In the genomic region with DNA sequence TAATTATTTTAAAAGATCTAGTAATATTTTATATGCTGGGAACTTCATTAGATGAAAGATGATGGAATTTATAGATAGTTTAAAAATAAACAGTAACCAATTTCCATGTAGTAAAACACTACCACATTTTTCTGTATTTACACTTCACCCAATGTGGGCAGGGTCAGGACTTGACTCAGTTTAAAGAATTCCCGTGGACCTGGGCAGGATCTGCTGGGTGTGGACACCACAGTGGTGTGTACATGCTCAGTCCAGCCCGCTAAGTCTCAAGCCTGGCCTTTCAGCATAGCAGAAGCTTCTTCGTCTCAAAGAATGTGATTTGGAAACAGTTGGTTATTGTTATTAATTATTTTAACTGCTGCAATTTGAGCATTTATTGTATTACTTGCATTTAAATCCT, we compare ENCODE assay signal across 13 cellular contexts.
DNase-seq lines count a peak whose midpoint lies in the region; ATAC-seq and TF ChIP-seq lines count a peak whose summit lies in the region.
"Had no signal": no experiment of that assay in that cellular context is flagged by ENCODE, and none has a peak within 500 bp of the region (broad histone marks: within the 10 kb centered on the region; RNA-seq: fewer than 3 reads in every experiment).

No MANE protein-coding gene starts in this region.

- intact Hi-C loops in colonic mucosa (cut with DNase I): no loop called here

- TF ChIP-seq POLR2A in erythroblast (IDR thresholded peaks at IDR 0.05; ENCODE audit: low read length): no peak

- H3K4me1 ChIP-seq in Karpas-422 (ENCODE audit: low read length) (peaks cover 23% of the 10 kb centered on the region), colonic mucosa (peaks cover 4% of the 10 kb centered on the region), thoracic aorta (ENCODE audit: control insufficient read depth in 1 of 2, low read depth in 2 of 2) (peaks cover 38 to 68% of the 10 kb centered on the region in 2 donors)

- H3K9me3 ChIP-seq in Karpas-422 (ENCODE audit: low read length) (no peaks in the 10 kb centered on the region), colonic mucosa (no peaks in the 10 kb centered on the region), thoracic aorta (no peaks in the 10 kb centered on the region)

- H3K4me3 ChIP-seq in Karpas-422 (ENCODE audit: low read length) (no peak overlapping the region), colonic mucosa (no peak overlapping the region), thoracic aorta (no peak overlapping the region)

- H3K36me3 ChIP-seq in Karpas-422 (ENCODE audit: insufficient read depth, low read length) (peaks cover 37% of the 10 kb centered on the region), colonic mucosa (no peaks in the 10 kb centered on the region), thoracic aorta (peaks cover 22% of the 10 kb centered on the region)

- H3K79me2 ChIP-seq in Karpas-422 (ENCODE audit: low read length): no peaks in the 10 kb centered on the region

- DNase-seq in Karpas-422 (no peak), colonic mucosa (peak; percentile 32), kidney tubule cell (ENCODE audit: low spot score) (peak; percentile 23), thoracic aorta (ENCODE audit: low spot score) (no peak), erythroblast (lab: John Stamatoyannopoulos, UW) (no peak), NCI-H2107 (lab: John Stamatoyannopoulos, UW) (no peak), NCI-H82 (lab: John Stamatoyannopoulos, UW) (no peak)
- DNase-seq: activated CD4-positive, alpha-beta T cell treated with anti-CD3 and anti-CD28 coated beads, Interleukin-2, amount 50 U/mL, for 48 hours; effector memory CD8-positive, alpha-beta T cell; NCI-H187 treated with DMSO at 0.1 percent for 48 hours; stimulated activated CD4-positive, alpha-beta T cell treated with anti-CD3 and anti-CD28 coated beads, Interleukin-4, amount 100 ng/mL, for 4 hours had no signal

- ATAC-seq in thoracic aorta (ENCODE audit: insufficient number of reproducible peaks, low FRiP score, low read depth) (no peak), HG03439 (IDR thresholded peaks at IDR 0.05; ENCODE audit: unreplicated experiment) (no peak)
- ATAC-seq: activated naive CD4-positive, alpha-beta T cell treated with anti-CD3 and anti-CD28 coated beads, Interleukin-2, amount 50 U/mL, for 72 hours; effector memory CD8-positive, alpha-beta T cell had no signal

- no peak for TF ChIP-seq CTCF in colonic mucosa (IDR thresholded peaks at IDR 0.05)
- TF ChIP-seq CTCF in thoracic aorta (IDR thresholded peaks at IDR 0.05): no peak

- no peaks in the 10 kb centered on the region for H4K20me1 ChIP-seq in Karpas-422 (ENCODE audit: insufficient read depth, low read depth, low read length)

- no peak overlapping the region for H2AFZ ChIP-seq in Karpas-422 (ENCODE audit: low read length)

- H3K27ac ChIP-seq in Karpas-422 (ENCODE audit: low read length): peak overlapping the region; percentile 57; the same call in 1 of the 2 replicates
- peak overlapping the region; percentile 9 for H3K27ac ChIP-seq in colonic mucosa
- H3K27ac ChIP-seq in thoracic aorta: peak overlapping the region; percentile 65 to 79

- H3K9ac ChIP-seq in Karpas-422 (ENCODE audit: low read length) (no peak overlapping the region), colonic mucosa (ENCODE audit: low read depth in 2 of 2, low read length in 2 of 2) (no peak overlapping the region)

- H3K4me2 ChIP-seq in Karpas-422 (ENCODE audit: low read depth, low read length, poor library complexity, severe bottlenecking): no peak overlapping the region

- H3K27me3 ChIP-seq in Karpas-422 (ENCODE audit: low read length) (no peaks in the 10 kb centered on the region), colonic mucosa (no peaks in the 10 kb centered on the region), thoracic aorta (replicated peaks; ENCODE audit: insufficient read depth) (no peaks in the 10 kb centered on the region)

- no peaks in the 10 kb centered on the region for H3K9me2 ChIP-seq in Karpas-422 (replicated peaks; ENCODE audit: insufficient read depth, low read length)

Comparison
In these comparisons a context has a peak if more than half of its experiments do, and no peak if none do; other contexts are left out.
1. DNase-seq: peak in colonic mucosa (single experiment) and kidney tubule cell (single experiment); none in Karpas-422 (single experiment), thoracic aorta (single experiment), erythroblast (0 of 2), NCI-H2107 (single experiment) and NCI-H82 (single experiment).
2. H3K27ac ChIP-seq: peak in every context shown above with its lines; median percentile 72 in thoracic aorta; 57 in Karpas-422; 9 in colonic mucosa.